1 cellular context compared by ENCODE assay signal in the genomic region with DNA sequence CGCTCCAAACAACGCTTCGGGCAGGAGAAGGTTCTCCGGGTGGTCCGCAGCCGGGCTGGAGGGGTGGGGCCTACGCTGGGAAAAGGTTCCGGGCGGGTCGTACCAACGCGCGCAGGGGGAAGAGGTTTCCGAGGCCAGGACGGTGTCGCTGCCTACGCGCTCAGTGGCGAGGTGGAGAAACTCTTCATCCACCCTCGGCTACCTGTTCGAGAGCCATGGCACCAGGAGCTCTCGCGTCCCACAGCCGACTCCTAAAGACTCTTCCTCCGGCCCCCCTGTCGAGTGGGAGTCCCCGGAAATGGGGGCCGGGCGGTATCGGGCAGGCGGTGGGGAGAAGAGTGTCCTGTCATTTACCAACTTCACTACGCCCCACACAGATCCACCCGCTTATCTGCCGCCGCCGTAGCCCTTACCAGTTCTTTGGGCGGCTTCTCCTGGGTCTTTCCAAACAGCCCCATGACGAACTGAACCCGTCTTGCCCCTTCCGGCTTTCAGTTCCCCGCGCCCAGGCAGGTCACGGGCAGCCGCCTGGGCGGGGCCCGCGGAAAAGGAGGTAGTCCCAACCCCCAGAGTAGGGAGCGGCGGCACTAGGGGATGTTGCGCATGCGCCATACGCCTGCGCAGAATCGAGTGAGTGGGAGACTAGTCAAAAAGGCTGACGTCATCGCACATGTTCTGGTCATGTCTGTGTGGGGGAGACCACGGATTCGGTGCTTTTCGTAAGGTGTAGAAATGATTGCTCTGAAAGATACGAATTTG.
TF ChIP-seq lines count a peak whose summit lies in the region.

CHMP3 (minus strand) TSS at position 553 of the 759 bp plus-strand sequence; CDS start at position 458, 95 bp downstream.

TF ChIP-seq in WTC11, 78 proteins besides CTCF, POLR2A, EP300 and RAD21 (continued from another document):
- TF ChIP-seq, protein P1, sequence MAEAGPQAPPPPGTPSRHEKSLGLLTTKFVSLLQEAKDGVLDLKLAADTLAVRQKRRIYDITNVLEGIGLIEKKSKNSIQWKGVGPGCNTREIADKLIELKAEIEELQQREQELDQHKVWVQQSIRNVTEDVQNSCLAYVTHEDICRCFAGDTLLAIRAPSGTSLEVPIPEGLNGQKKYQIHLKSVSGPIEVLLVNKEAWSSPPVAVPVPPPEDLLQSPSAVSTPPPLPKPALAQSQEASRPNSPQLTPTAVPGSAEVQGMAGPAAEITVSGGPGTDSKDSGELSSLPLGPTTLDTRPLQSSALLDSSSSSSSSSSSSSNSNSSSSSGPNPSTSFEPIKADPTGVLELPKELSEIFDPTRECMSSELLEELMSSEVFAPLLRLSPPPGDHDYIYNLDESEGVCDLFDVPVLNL (CRISPR knock-in tag; IDR thresholded peaks at IDR 0.05; ENCODE audit: borderline replicate concordance, low read depth) = no peak
- TF ChIP-seq PRRX2 (CRISPR knock-in tag; IDR thresholded peaks at IDR 0.05) = no peak
- no peak for TF ChIP-seq ZNF423 (CRISPR knock-in tag; IDR thresholded peaks at IDR 0.05)
- TF ChIP-seq, protein P2, sequence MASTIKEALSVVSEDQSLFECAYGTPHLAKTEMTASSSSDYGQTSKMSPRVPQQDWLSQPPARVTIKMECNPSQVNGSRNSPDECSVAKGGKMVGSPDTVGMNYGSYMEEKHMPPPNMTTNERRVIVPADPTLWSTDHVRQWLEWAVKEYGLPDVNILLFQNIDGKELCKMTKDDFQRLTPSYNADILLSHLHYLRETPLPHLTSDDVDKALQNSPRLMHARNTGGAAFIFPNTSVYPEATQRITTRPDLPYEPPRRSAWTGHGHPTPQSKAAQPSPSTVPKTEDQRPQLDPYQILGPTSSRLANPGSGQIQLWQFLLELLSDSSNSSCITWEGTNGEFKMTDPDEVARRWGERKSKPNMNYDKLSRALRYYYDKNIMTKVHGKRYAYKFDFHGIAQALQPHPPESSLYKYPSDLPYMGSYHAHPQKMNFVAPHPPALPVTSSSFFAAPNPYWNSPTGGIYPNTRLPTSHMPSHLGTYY (CRISPR knock-in tag; IDR thresholded peaks at IDR 0.05) = no peak
- no peak for TF ChIP-seq ETV6 (CRISPR knock-in tag; IDR thresholded peaks at IDR 0.05)
- TF ChIP-seq IRF2 (CRISPR knock-in tag; IDR thresholded peaks at IDR 0.05; ENCODE audit: borderline replicate concordance, low read depth) = no peak
- no peak for TF ChIP-seq ZNF317 (CRISPR knock-in tag; IDR thresholded peaks at IDR 0.05; ENCODE audit: borderline replicate concordance, low read depth)
- no peak for TF ChIP-seq ZNF121 (CRISPR knock-in tag; IDR thresholded peaks at IDR 0.05)
- peak; percentile 67; the same call in 1 of the 2 replicates for TF ChIP-seq SMAD3 (CRISPR knock-in tag; IDR thresholded peaks at IDR 0.05; ENCODE audit: borderline replicate concordance)
- no peak for TF ChIP-seq ATF3 (CRISPR knock-in tag; conservative IDR thresholded peaks at IDR 0.05)
- 0 out of 2 replicates have a peak, but pooled peaks have one; percentile 15 for TF ChIP-seq FOXK1 (CRISPR knock-in tag; IDR thresholded peaks at IDR 0.05)
- peak; percentile 62; the same call in 1 of the 2 replicates for TF ChIP-seq JUN (CRISPR knock-in tag; IDR thresholded peaks at IDR 0.05)
- peak; percentile 49; the same call in 1 of the 2 replicates for TF ChIP-seq ARID4B (CRISPR knock-in tag; IDR thresholded peaks at IDR 0.05; ENCODE audit: borderline replicate concordance)
- no peak for TF ChIP-seq NR3C1 (CRISPR knock-in tag; conservative IDR thresholded peaks at IDR 0.05; ENCODE audit: low read depth)
- 0 out of 2 replicates have a peak, but pooled peaks have one; percentile 35 for TF ChIP-seq CREB1 (CRISPR knock-in tag; IDR thresholded peaks at IDR 0.05)
- TF ChIP-seq GRHL2 (CRISPR knock-in tag; IDR thresholded peaks at IDR 0.05; ENCODE audit: insufficient replicate concordance, severe bottlenecking) = no peak
- TF ChIP-seq NFE2L1 (CRISPR knock-in tag; IDR thresholded peaks at IDR 0.05) = peak; percentile 83
- no peak for TF ChIP-seq ELF4 (CRISPR knock-in tag; IDR thresholded peaks at IDR 0.05; ENCODE audit: low read depth)
- TF ChIP-seq GTF2I (CRISPR knock-in tag; conservative IDR thresholded peaks at IDR 0.05) = no peak
- peak; percentile 97 for TF ChIP-seq MAX (CRISPR knock-in tag; IDR thresholded peaks at IDR 0.05)
- no peak for TF ChIP-seq ZNF671 (CRISPR knock-in tag; IDR thresholded peaks at IDR 0.05)
- TF ChIP-seq NR2C2 (CRISPR knock-in tag; IDR thresholded peaks at IDR 0.05) = no peak
- TF ChIP-seq FOXP1 (CRISPR knock-in tag; IDR thresholded peaks at IDR 0.05; ENCODE audit: borderline replicate concordance) = peak; percentile 16; the same call in 1 of the 2 replicates
- no peak for TF ChIP-seq ZNF219 (CRISPR knock-in tag; IDR thresholded peaks at IDR 0.05; ENCODE audit: borderline replicate concordance)
- peak; percentile 33; the same call in 1 of the 2 replicates for TF ChIP-seq CREM (CRISPR knock-in tag; IDR thresholded peaks at IDR 0.05)
- TF ChIP-seq, protein P3, sequence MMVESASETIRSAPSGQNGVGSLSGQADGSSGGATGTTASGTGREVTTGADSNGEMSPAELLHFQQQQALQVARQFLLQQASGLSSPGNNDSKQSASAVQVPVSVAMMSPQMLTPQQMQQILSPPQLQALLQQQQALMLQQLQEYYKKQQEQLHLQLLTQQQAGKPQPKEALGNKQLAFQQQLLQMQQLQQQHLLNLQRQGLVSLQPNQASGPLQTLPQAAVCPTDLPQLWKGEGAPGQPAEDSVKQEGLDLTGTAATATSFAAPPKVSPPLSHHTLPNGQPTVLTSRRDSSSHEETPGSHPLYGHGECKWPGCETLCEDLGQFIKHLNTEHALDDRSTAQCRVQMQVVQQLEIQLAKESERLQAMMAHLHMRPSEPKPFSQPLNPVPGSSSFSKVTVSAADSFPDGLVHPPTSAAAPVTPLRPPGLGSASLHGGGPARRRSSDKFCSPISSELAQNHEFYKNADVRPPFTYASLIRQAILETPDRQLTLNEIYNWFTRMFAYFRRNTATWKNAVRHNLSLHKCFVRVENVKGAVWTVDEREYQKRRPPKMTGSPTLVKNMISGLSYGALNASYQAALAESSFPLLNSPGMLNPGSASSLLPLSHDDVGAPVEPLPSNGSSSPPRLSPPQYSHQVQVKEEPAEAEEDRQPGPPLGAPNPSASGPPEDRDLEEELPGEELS (CRISPR knock-in tag; IDR thresholded peaks at IDR 0.05) = no peak
